Comparison of ENCODE assay signal across 2 cellular contexts in genomic region chr4:1750381-1751154, GRCh38.
TF ChIP-seq lines count a peak whose summit lies in the region.

No MANE protein-coding gene starts in this region.

TF ChIP-seq in HepG2, 621 proteins besides CTCF, POLR2A, EP300 and RAD21 (continues in another document):
- no peak for TF ChIP-seq LCORL (IDR thresholded peaks at IDR 0.05)
- peak; percentile 56; the same call in 1 of the 2 replicates for TF ChIP-seq LCORL (CRISPR knock-in tag; IDR thresholded peaks at IDR 0.05)
- peak; percentile 88 for TF ChIP-seq ZMYM3 (CRISPR knock-in tag; IDR thresholded peaks at IDR 0.05)
- TF ChIP-seq, protein P1, sequence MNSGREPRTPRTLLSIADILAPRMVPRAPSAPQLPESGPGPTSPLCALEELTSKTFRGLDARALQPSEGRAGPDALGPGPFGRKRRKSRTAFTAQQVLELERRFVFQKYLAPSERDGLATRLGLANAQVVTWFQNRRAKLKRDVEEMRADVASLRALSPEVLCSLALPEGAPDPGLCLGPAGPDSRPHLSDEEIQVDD (CRISPR knock-in tag; IDR thresholded peaks at IDR 0.05; ENCODE audit: borderline replicate concordance), result 0 out of 2 replicates have a peak, but pooled peaks have one; percentile 23
- peak; percentile 72; the same call in 1 of the 2 replicates for TF ChIP-seq ZNF3 (CRISPR knock-in tag; IDR thresholded peaks at IDR 0.05)
- TF ChIP-seq ARNTL (CRISPR knock-in tag; IDR thresholded peaks at IDR 0.05), result 0 out of 2 replicates have a peak, but pooled peaks have one; percentile 25
- TF ChIP-seq, protein P2, sequence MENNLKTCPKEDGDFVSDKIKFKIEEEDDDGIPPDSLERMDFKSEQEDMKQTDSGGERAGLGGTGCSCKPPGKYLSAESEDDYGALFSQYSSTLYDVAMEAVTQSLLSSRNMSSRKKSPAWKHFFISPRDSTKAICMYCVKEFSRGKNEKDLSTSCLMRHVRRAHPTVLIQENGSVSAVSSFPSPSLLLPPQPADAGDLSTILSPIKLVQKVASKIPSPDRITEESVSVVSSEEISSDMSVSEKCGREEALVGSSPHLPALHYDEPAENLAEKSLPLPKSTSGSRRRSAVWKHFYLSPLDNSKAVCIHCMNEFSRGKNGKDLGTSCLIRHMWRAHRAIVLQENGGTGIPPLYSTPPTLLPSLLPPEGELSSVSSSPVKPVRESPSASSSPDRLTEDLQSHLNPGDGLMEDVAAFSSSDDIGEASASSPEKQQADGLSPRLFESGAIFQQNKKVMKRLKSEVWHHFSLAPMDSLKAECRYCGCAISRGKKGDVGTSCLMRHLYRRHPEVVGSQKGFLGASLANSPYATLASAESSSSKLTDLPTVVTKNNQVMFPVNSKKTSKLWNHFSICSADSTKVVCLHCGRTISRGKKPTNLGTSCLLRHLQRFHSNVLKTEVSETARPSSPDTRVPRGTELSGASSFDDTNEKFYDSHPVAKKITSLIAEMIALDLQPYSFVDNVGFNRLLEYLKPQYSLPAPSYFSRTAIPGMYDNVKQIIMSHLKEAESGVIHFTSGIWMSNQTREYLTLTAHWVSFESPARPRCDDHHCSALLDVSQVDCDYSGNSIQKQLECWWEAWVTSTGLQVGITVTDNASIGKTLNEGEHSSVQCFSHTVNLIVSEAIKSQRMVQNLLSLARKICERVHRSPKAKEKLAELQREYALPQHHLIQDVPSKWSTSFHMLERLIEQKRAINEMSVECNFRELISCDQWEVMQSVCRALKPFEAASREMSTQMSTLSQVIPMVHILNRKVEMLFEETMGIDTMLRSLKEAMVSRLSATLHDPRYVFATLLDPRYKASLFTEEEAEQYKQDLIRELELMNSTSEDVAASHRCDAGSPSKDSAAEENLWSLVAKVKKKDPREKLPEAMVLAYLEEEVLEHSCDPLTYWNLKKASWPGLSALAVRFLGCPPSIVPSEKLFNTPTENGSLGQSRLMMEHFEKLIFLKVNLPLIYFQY (CRISPR knock-in tag; IDR thresholded peaks at IDR 0.05; ENCODE audit: borderline replicate concordance), result no peak
- TF ChIP-seq, protein P3, sequence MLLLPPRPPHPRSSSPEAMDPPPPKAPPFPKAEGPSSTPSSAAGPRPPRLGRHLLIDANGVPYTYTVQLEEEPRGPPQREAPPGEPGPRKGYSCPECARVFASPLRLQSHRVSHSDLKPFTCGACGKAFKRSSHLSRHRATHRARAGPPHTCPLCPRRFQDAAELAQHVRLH (CRISPR knock-in tag; IDR thresholded peaks at IDR 0.05; ENCODE audit: borderline replicate concordance, low read depth), result peak; percentile 17; the same call in 1 of the 2 replicates
- TF ChIP-seq ZNF768 (CRISPR knock-in tag; IDR thresholded peaks at IDR 0.05), result peak; percentile 15; the same call in 1 of the 2 replicates
- TF ChIP-seq ZFP91 (CRISPR knock-in tag; IDR thresholded peaks at IDR 0.05; ENCODE audit: borderline replicate concordance), result 0 out of 2 replicates have a peak, but pooled peaks have one; percentile 17
- TF ChIP-seq NRL (CRISPR knock-in tag; IDR thresholded peaks at IDR 0.05; ENCODE audit: borderline replicate concordance), result peak; percentile 40; the same call in 1 of the 2 replicates
- TF ChIP-seq MXD1 (CRISPR knock-in tag; IDR thresholded peaks at IDR 0.05), result 0 out of 2 replicates have a peak, but pooled peaks have one; percentile 3
- TF ChIP-seq HMGXB4 (CRISPR knock-in tag; IDR thresholded peaks at IDR 0.05; ENCODE audit: borderline replicate concordance in 1 of 2, low read depth in 1 of 2), result 0 out of 4 replicates have a peak, but pooled peaks of 1 of the 2 experiments have one; percentile 14
- no peak for TF ChIP-seq ZNF672 (CRISPR knock-in tag; IDR thresholded peaks at IDR 0.05)
- TF ChIP-seq ZNF788 (CRISPR knock-in tag; IDR thresholded peaks at IDR 0.05; ENCODE audit: borderline replicate concordance), result no peak
- TF ChIP-seq ZNF121 (CRISPR knock-in tag; IDR thresholded peaks at IDR 0.05), result peak; percentile 84
- TF ChIP-seq ZMYM4 (CRISPR knock-in tag; IDR thresholded peaks at IDR 0.05), result peak; percentile 30; the same call in 1 of the 2 replicates
- 0 out of 2 replicates have a peak, but pooled peaks have one; percentile 6 for TF ChIP-seq ZNF326 (CRISPR knock-in tag; IDR thresholded peaks at IDR 0.05; ENCODE audit: borderline replicate concordance)
- 0 out of 2 replicates have a peak, but pooled peaks have one; percentile 39 for TF ChIP-seq ZNF782 (CRISPR knock-in tag; IDR thresholded peaks at IDR 0.05; ENCODE audit: borderline replicate concordance)

TF ChIP-seq in SK-N-SH, 30 proteins besides CTCF, POLR2A, EP300 and RAD21:
- TF ChIP-seq RCOR1 (IDR thresholded peaks at IDR 0.05; ENCODE audit: low read length), result no peak
- no peak for TF ChIP-seq NRF1 (IDR thresholded peaks at IDR 0.05; ENCODE audit: low read depth, low read length)
- TF ChIP-seq EZH2phosphoT487 (IDR thresholded peaks at IDR 0.05; ENCODE audit: borderline replicate concordance, low read depth), result no peak
- TF ChIP-seq YY1 (IDR thresholded peaks at IDR 0.05; ENCODE audit: low read depth), result no peak
- TF ChIP-seq FOSL2 (IDR thresholded peaks at IDR 0.05; ENCODE audit: borderline replicate concordance, low read depth), result no peak
- no peak for TF ChIP-seq RFX5 (IDR thresholded peaks at IDR 0.05; ENCODE audit: low read length)
- no peak for TF ChIP-seq ELF1 (IDR thresholded peaks at IDR 0.05)
- TF ChIP-seq USF1 (IDR thresholded peaks at IDR 0.05; ENCODE audit: borderline replicate concordance, low read depth), result no peak
- no peak for TF ChIP-seq CHD2 (IDR thresholded peaks at IDR 0.05; ENCODE audit: low read length, partially characterized antibody)
